11 cellular contexts compared by ENCODE assay signal in genomic region chr17:69434164-69434579, GRCh38. TPM values are rescaled to one million over a fixed set of nuclear protein-coding genes. Genes with fewer than 3 reads are reported as not detected.
DNase-seq lines count a peak whose midpoint lies in the region; ATAC-seq and TF ChIP-seq lines count a peak whose summit lies in the region.
"Had no signal": no experiment of that assay in that cellular context is flagged by ENCODE, and none has a peak within 500 bp of the region (broad histone marks: within the 10 kb centered on the region; RNA-seq: fewer than 3 reads in every experiment).

No MANE protein-coding gene starts in this region.

- no peak for TF ChIP-seq EP300 in ovary (IDR thresholded peaks at IDR 0.05)

- no peaks in the 10 kb centered on the region for H3K36me3 ChIP-seq in ovary

- DNase-seq in HEK293T (ENCODE audit: extremely low spot score): peak; percentile 9
- DNase-seq in fibroblast of pulmonary artery (ENCODE audit: low read depth): peak; percentile 57
- DNase-seq in sciatic nerve (ENCODE audit: low spot score): no peak
- no peak for DNase-seq in ovary
- DNase-seq in NCI-H526 treated with DMSO at 0.1 percent for 48 hours (lab: John Stamatoyannopoulos, UW): no peak
- DNase-seq: endodermal cell, naive B cell had no signal

- no peaks in the 10 kb centered on the region for H3K9me3 ChIP-seq in ovary

- no peak overlapping the region for H3K27ac ChIP-seq in ovary
- H3K27ac ChIP-seq: HL-60 had no signal

- no peaks in the 10 kb centered on the region for H3K27me3 ChIP-seq in ovary

- no peaks in the 10 kb centered on the region for H3K4me1 ChIP-seq in ovary (ENCODE audit: insufficient read depth)

- intact Hi-C loops in sciatic nerve (cut with DNase I): no loop called here
- intact Hi-C loops in ovary (cut with DNase I): no loop called here

- ATAC-seq in sciatic nerve: peak; percentile 30
- ATAC-seq in HG03196 (IDR thresholded peaks at IDR 0.05; ENCODE audit: unreplicated experiment): no peak
- no peak for ATAC-seq in GM21576 (IDR thresholded peaks at IDR 0.05; ENCODE audit: unreplicated experiment)

- WGBS in ovary, 3 donors: 50 to 64% (median 61%) methylated on average over 3 of the region's 3 CpGs

- TF ChIP-seq POLR2A in ovary (IDR thresholded peaks at IDR 0.05): no peak

- POLR2A ChIA-PET in HEK293T (lab: Yijun Ruan, JAX): no interaction called here

- CTCF ChIA-PET in HEK293T (lab: Yijun Ruan, JAX): no interaction called here

- no peak for TF ChIP-seq CTCF in fibroblast of pulmonary artery (IDR thresholded peaks at IDR 0.05; ENCODE audit: low read length, missing control alignments)
- no peak for TF ChIP-seq CTCF in ovary (IDR thresholded peaks at IDR 0.05)

- H3K4me3 ChIP-seq in fibroblast of pulmonary artery (replicated peaks; ENCODE audit: low read depth, low read length) (no peak overlapping the region), ovary (no peak overlapping the region)

TF ChIP-seq in HEK293T, 16 proteins besides CTCF, POLR2A, EP300 and RAD21:
- no peak for TF ChIP-seq HDGF (IDR thresholded peaks at IDR 0.05; ENCODE audit: borderline replicate concordance)
- TF ChIP-seq BHLHE40 (IDR thresholded peaks at IDR 0.05; ENCODE audit: borderline replicate concordance): no peak
- no peak for TF ChIP-seq SUZ12 (IDR thresholded peaks at IDR 0.05)
- TF ChIP-seq ZNF384 (IDR thresholded peaks at IDR 0.05): no peak
- no peak for TF ChIP-seq NFRKB (IDR thresholded peaks at IDR 0.05)
- no peak for TF ChIP-seq CTBP1 (IDR thresholded peaks at IDR 0.05; ENCODE audit: borderline replicate concordance)
- no peak for TF ChIP-seq ELF4 (IDR thresholded peaks at IDR 0.05)
- TF ChIP-seq ARNT (IDR thresholded peaks at IDR 0.05): no peak
- TF ChIP-seq TARDBP (IDR thresholded peaks at IDR 0.05): no peak
- no peak for TF ChIP-seq PKNOX1 (IDR thresholded peaks at IDR 0.05)
- TF ChIP-seq LEF1 (IDR thresholded peaks at IDR 0.05; ENCODE audit: borderline replicate concordance): no peak
- no peak for TF ChIP-seq SP1 (IDR thresholded peaks at IDR 0.05)
- no peak for TF ChIP-seq FOXA1 (IDR thresholded peaks at IDR 0.05)
- no peak for TF ChIP-seq FOXM1 (IDR thresholded peaks at IDR 0.05; ENCODE audit: borderline replicate concordance)

TF ChIP-seq in PFSK-1, 5 proteins besides CTCF, POLR2A, EP300 and RAD21:
- peak; percentile 61; the same call in 1 of the 2 replicates for TF ChIP-seq POLR2AphosphoS5 (IDR thresholded peaks at IDR 0.05; ENCODE audit: low read depth, low read length)
- no peak for TF ChIP-seq TAF1 (IDR thresholded peaks at IDR 0.05; ENCODE audit: borderline replicate concordance, insufficient read depth, low read length)

RNA-seq across cellular contexts. Expression of gene MAP2K6, which starts 19.7 kb away (rescaled TPM):
- polyA plus RNA-seq in PFSK-1 (2012; ENCODE audit: insufficient read length, low read depth): 8.8 TPM
- total RNA-seq in sciatic nerve (7.7 TPM), ovary (1 to 10 TPM; 1.4 to 8.4 (median 3.8) TPM)
- 1 to 10 TPM; 1.0 to 3.5 TPM for polyA plus RNA-seq in ovary

Comparison
In these comparisons a context has a peak if more than half of its experiments do, and no peak if none do; other contexts are left out.
1. DNase-seq: peak in HEK293T (single experiment) and fibroblast of pulmonary artery (single experiment); none in sciatic nerve (single experiment), ovary (0 of 5) and NCI-H526 treated with DMSO at 0.1 percent for 48 hours (single experiment).